Comparison of ENCODE assay signal across 8 cellular contexts in genomic region chr3:135965129-135965505, GRCh38. TPM values are rescaled to one million over a fixed set of nuclear protein-coding genes. Genes with fewer than 3 reads are reported as not detected.
DNase-seq lines count a peak whose midpoint lies in the region; ATAC-seq and TF ChIP-seq lines count a peak whose summit lies in the region.

No MANE protein-coding gene starts in this region.

- H3K9ac ChIP-seq in colonic mucosa (ENCODE audit: low read depth in 2 of 2, low read length in 2 of 2) (no peak overlapping the region), mucosa of rectum (ENCODE audit: low read depth in 1 of 2, low read length in 2 of 2) (no peak overlapping the region)

- TF ChIP-seq POLR2A in uterus (IDR thresholded peaks at IDR 0.05) = no peak

- H3K4me1 ChIP-seq in colonic mucosa = peaks cover 4% of the 10 kb centered on the region
- peaks cover 14 to 26% of the 10 kb centered on the region in 2 donors for H3K4me1 ChIP-seq in mucosa of rectum (ENCODE audit: control insufficient read depth in 2 of 2, insufficient read depth in 2 of 2, low read length in 2 of 2)
- H3K4me1 ChIP-seq in uterus = no peaks in the 10 kb centered on the region

- intact Hi-C loops in activated naive CD4-positive, alpha-beta T cell treated with anti-CD3 and anti-CD28 coated beads for 36 hours (cut with micrococcal nuclease) = loop anchor here (1.0 to 5.0 kb wide), 3 partner anchors 78 to 787 kb away; partner anchors contain the start of genes PCCB and STAG1
- intact Hi-C loops in colonic mucosa (cut with DNase I) = no loop called here
- intact Hi-C loops in uterus (cut with DNase I; ENCODE audit: low total_unique reads) = no loop called here

- DNase-seq in activated naive CD4-positive, alpha-beta T cell treated with anti-CD3 and anti-CD28 coated beads for 36 hours = no peak
- DNase-seq in activated naive CD4-positive, alpha-beta T cell (lab: John Stamatoyannopoulos, UW) = no peak
- DNase-seq in colonic mucosa = no peak
- DNase-seq in uterus = no peak
- DNase-seq in NCI-H2081 treated with DMSO at 0.1 percent for 48 hours (lab: John Stamatoyannopoulos, UW) = no peak
- no peak for DNase-seq in activated effector memory CD4-positive, alpha-beta T cell treated with Interleukin-2 at 50 U/mL for 16 hours

- H3K4me1 Mint-ChIP-seq in activated naive CD4-positive, alpha-beta T cell treated with anti-CD3 and anti-CD28 coated beads for 36 hours (ENCODE audit: low read depth) = peaks cover 8% of the 10 kb centered on the region

- CTCF ChIA-PET in activated naive CD4-positive, alpha-beta T cell treated with anti-CD3 and anti-CD28 coated beads for 36 hours (lab: Charles Lee) = no interaction called here

- TF ChIP-seq CTCF in colonic mucosa (IDR thresholded peaks at IDR 0.05) = no peak
- no peak for TF ChIP-seq CTCF in uterus (IDR thresholded peaks at IDR 0.05)

- H3K9me3 ChIP-seq in colonic mucosa = no peaks in the 10 kb centered on the region
- peaks cover 0 to under 1% of the 10 kb centered on the region in 2 donors for H3K9me3 ChIP-seq in mucosa of rectum (ENCODE audit: control insufficient read depth in 2 of 2, low read length in 2 of 2)
- peaks cover 0 to 7% of the 10 kb centered on the region in 2 donors for H3K9me3 ChIP-seq in uterus

- no peak overlapping the region for H3K27ac Mint-ChIP-seq in activated naive CD4-positive, alpha-beta T cell treated with anti-CD3 and anti-CD28 coated beads for 36 hours

- no peaks in the 10 kb centered on the region for H3K36me3 Mint-ChIP-seq in activated naive CD4-positive, alpha-beta T cell treated with anti-CD3 and anti-CD28 coated beads for 36 hours (ENCODE audit: low read depth)

- no peaks in the 10 kb centered on the region for H3K27me3 ChIP-seq in colonic mucosa
- no peaks in the 10 kb centered on the region for H3K27me3 ChIP-seq in mucosa of rectum (ENCODE audit: control insufficient read depth in 2 of 2, insufficient read depth in 2 of 2, low read length in 2 of 2)
- H3K27me3 ChIP-seq in uterus = no peaks in the 10 kb centered on the region

- no peak for ATAC-seq in GM18511 (IDR thresholded peaks at IDR 0.05; ENCODE audit: unreplicated experiment)

- H3K27ac ChIP-seq in colonic mucosa = peak overlapping the region; percentile 90
- peak overlapping the region in 1 of 2 donors; percentile 2 for H3K27ac ChIP-seq in mucosa of rectum (ENCODE audit: low read depth in 2 of 2, low read length in 2 of 2)
- H3K27ac ChIP-seq in uterus = peak overlapping the region; percentile 93 to 96

- H3K27me3 Mint-ChIP-seq in activated naive CD4-positive, alpha-beta T cell treated with anti-CD3 and anti-CD28 coated beads for 36 hours (ENCODE audit: low read depth) = peaks cover 33% of the 10 kb centered on the region

- H3K36me3 ChIP-seq in colonic mucosa (no peaks in the 10 kb centered on the region), mucosa of rectum (ENCODE audit: control insufficient read depth in 2 of 2, insufficient read depth in 2 of 2, low read length in 2 of 2) (no peaks in the 10 kb centered on the region), uterus (no peaks in the 10 kb centered on the region)

- peaks cover 5% of the 10 kb centered on the region for H3K9me3 Mint-ChIP-seq in activated naive CD4-positive, alpha-beta T cell treated with anti-CD3 and anti-CD28 coated beads for 36 hours

- peak overlapping the region; percentile 61 for H3K4me3 Mint-ChIP-seq in activated naive CD4-positive, alpha-beta T cell treated with anti-CD3 and anti-CD28 coated beads for 36 hours

- H3K4me3 ChIP-seq in colonic mucosa (peak overlapping the region; percentile 71), mucosa of rectum (ENCODE audit: low read length in 2 of 2) (peak overlapping the region; percentile 60 to 74), uterus (peak overlapping the region; percentile 64 to 69)

RNA-seq across cellular contexts. Expression of gene PPP2R3A, which starts 0.4 kb away (rescaled TPM):
- under 1 TPM; 0.17 TPM for total RNA-seq in activated naive CD4-positive, alpha-beta T cell treated with anti-CD3 and anti-CD28 coated beads for 36 hours
- total RNA-seq in colonic mucosa (10 to 100 TPM; 10.9 to 22.0 TPM), uterus (10 to 100 TPM in 3 of 4 donors, 1 to 10 TPM in 1; 8.5 to 22.9 (median 18.1) TPM)

Comparison
In these comparisons a context has a peak if more than half of its experiments do, and no peak if none do; other contexts are left out.
1. RNA of gene PPP2R3A, which starts 0.4 kb away (total RNA-seq): 8.5 to 22.9 TPM in uterus and 10.9 to 22.0 TPM in colonic mucosa; 0.17 TPM in activated naive CD4-positive, alpha-beta T cell treated with anti-CD3 and anti-CD28 coated beads for 36 hours; every median in the first group is over 4 times any median in the second.
2. Peak in every context shown above with its lines, with median percentiles within 50 percentile points of each other: H3K4me3 ChIP-seq.